Comparison of ENCODE assay signal across 2 cellular contexts in the genomic region with DNA sequence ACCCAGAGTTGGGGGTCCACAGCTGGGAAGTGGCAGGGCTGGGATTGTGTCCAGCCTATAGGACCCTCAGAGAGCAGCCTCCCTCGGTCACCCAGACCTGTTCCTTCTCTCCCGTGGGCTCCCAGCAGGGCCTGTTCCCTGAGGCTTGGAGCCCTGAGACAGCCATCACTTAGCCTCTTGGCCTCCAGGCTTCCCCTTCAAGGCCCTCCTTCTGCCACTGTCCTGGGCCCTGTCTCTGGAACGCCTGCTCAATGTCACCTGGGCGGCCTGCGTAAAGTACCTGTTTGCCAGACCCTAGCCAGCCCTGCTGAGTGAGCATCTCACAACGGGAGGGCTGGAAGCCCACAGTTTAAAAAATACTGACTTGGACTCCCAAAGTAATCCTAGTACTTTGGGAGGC.
TF ChIP-seq lines count a peak whose summit lies in the region.

No MANE protein-coding gene starts in this region.

TF ChIP-seq in GM12878, 131 proteins besides CTCF, POLR2A, EP300 and RAD21 (continues in another document):
- TF ChIP-seq FOXK2 (IDR thresholded peaks at IDR 0.05) (no peak), EGR1 (IDR thresholded peaks at IDR 0.05; ENCODE audit: borderline replicate concordance in 1 of 2, low read depth in 2 of 2, low read length in 2 of 2) (no peak), MEF2B (IDR thresholded peaks at IDR 0.05; ENCODE audit: partially characterized antibody, poor library complexity, severe bottlenecking) (no peak), CREM (IDR thresholded peaks at IDR 0.05; ENCODE audit: low read depth) (no peak)
- TF ChIP-seq, protein P1, sequence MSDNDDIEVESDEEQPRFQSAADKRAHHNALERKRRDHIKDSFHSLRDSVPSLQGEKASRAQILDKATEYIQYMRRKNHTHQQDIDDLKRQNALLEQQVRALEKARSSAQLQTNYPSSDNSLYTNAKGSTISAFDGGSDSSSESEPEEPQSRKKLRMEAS (IDR thresholded peaks at IDR 0.05; ENCODE audit: low read depth, low read length): no peak
- TF ChIP-seq, protein P2, sequence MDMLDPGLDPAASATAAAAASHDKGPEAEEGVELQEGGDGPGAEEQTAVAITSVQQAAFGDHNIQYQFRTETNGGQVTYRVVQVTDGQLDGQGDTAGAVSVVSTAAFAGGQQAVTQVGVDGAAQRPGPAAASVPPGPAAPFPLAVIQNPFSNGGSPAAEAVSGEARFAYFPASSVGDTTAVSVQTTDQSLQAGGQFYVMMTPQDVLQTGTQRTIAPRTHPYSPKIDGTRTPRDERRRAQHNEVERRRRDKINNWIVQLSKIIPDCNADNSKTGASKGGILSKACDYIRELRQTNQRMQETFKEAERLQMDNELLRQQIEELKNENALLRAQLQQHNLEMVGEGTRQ (IDR thresholded peaks at IDR 0.05; ENCODE audit: borderline replicate concordance, low read depth, low read length): no peak
- TF ChIP-seq, protein P3, sequence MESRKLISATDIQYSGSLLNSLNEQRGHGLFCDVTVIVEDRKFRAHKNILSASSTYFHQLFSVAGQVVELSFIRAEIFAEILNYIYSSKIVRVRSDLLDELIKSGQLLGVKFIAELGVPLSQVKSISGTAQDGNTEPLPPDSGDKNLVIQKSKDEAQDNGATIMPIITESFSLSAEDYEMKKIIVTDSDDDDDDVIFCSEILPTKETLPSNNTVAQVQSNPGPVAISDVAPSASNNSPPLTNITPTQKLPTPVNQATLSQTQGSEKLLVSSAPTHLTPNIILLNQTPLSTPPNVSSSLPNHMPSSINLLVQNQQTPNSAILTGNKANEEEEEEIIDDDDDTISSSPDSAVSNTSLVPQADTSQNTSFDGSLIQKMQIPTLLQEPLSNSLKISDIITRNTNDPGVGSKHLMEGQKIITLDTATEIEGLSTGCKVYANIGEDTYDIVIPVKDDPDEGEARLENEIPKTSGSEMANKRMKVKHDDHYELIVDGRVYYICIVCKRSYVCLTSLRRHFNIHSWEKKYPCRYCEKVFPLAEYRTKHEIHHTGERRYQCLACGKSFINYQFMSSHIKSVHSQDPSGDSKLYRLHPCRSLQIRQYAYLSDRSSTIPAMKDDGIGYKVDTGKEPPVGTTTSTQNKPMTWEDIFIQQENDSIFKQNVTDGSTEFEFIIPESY (IDR thresholded peaks at IDR 0.05): no peak
- TF ChIP-seq, protein P4, sequence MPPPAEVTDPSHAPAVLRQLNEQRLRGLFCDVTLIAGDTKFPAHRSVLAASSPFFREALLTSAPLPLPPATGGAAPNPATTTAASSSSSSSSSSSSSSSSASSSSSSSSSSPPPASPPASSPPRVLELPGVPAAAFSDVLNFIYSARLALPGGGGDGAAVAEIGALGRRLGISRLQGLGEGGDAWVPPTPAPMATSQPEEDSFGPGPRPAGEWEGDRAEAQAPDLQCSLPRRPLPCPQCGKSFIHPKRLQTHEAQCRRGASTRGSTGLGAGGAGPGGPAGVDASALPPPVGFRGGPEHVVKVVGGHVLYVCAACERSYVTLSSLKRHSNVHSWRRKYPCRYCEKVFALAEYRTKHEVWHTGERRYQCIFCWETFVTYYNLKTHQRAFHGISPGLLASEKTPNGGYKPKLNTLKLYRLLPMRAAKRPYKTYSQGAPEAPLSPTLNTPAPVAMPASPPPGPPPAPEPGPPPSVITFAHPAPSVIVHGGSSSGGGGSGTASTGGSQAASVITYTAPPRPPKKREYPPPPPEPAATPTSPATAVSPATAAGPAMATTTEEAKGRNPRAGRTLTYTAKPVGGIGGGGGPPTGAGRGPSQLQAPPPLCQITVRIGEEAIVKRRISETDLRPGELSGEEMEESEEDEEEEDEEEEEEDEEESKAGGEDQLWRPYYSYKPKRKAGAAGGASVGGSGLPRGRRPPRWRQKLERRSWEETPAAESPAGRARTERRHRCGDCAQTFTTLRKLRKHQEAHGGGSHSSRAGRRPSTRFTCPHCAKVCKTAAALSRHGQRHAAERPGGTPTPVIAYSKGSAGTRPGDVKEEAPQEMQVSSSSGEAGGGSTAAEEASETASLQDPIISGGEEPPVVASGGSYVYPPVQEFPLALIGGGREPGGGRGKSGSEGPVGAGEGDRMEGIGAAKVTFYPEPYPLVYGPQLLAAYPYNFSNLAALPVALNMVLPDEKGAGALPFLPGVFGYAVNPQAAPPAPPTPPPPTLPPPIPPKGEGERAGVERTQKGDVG (CRISPR knock-in tag; IDR thresholded peaks at IDR 0.05): no peak
- TF ChIP-seq, protein P5, sequence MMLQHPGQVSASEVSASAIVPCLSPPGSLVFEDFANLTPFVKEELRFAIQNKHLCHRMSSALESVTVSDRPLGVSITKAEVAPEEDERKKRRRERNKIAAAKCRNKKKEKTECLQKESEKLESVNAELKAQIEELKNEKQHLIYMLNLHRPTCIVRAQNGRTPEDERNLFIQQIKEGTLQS (IDR thresholded peaks at IDR 0.05; ENCODE audit: borderline replicate concordance, extremely low read depth, low read depth, low read length): no peak
- TF ChIP-seq, protein P6, sequence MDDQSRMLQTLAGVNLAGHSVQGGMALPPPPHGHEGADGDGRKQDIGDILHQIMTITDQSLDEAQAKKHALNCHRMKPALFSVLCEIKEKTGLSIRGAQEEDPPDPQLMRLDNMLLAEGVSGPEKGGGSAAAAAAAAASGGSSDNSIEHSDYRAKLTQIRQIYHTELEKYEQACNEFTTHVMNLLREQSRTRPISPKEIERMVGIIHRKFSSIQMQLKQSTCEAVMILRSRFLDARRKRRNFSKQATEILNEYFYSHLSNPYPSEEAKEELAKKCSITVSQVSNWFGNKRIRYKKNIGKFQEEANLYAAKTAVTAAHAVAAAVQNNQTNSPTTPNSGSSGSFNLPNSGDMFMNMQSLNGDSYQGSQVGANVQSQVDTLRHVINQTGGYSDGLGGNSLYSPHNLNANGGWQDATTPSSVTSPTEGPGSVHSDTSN (IDR thresholded peaks at IDR 0.05; ENCODE audit: insufficient replicate concordance, low read depth, low read length): no peak

TF ChIP-seq in SK-N-SH treated with all-trans-retinoic acid at 6 μM for 48 hours, 23 proteins besides CTCF, POLR2A, EP300 and RAD21:
- no peak for TF ChIP-seq SNAI2 (CRISPR knock-in tag; IDR thresholded peaks at IDR 0.05)
- no peak for TF ChIP-seq ZNF70 (CRISPR knock-in tag; IDR thresholded peaks at IDR 0.05)
- no peak for TF ChIP-seq CSDC2 (CRISPR knock-in tag; IDR thresholded peaks at IDR 0.05)
- no peak for TF ChIP-seq GLIS3 (CRISPR knock-in tag; IDR thresholded peaks at IDR 0.05)
- TF ChIP-seq ESRRG (CRISPR knock-in tag; IDR thresholded peaks at IDR 0.05): no peak
- no peak for TF ChIP-seq PPARA (CRISPR knock-in tag; IDR thresholded peaks at IDR 0.05; ENCODE audit: borderline replicate concordance)
- TF ChIP-seq, protein P7, sequence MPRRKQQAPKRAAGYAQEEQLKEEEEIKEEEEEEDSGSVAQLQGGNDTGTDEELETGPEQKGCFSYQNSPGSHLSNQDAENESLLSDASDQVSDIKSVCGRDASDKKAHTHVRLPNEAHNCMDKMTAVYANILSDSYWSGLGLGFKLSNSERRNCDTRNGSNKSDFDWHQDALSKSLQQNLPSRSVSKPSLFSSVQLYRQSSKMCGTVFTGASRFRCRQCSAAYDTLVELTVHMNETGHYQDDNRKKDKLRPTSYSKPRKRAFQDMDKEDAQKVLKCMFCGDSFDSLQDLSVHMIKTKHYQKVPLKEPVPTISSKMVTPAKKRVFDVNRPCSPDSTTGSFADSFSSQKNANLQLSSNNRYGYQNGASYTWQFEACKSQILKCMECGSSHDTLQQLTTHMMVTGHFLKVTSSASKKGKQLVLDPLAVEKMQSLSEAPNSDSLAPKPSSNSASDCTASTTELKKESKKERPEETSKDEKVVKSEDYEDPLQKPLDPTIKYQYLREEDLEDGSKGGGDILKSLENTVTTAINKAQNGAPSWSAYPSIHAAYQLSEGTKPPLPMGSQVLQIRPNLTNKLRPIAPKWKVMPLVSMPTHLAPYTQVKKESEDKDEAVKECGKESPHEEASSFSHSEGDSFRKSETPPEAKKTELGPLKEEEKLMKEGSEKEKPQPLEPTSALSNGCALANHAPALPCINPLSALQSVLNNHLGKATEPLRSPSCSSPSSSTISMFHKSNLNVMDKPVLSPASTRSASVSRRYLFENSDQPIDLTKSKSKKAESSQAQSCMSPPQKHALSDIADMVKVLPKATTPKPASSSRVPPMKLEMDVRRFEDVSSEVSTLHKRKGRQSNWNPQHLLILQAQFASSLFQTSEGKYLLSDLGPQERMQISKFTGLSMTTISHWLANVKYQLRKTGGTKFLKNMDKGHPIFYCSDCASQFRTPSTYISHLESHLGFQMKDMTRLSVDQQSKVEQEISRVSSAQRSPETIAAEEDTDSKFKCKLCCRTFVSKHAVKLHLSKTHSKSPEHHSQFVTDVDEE (CRISPR knock-in tag; IDR thresholded peaks at IDR 0.05): no peak
- TF ChIP-seq, protein P8, sequence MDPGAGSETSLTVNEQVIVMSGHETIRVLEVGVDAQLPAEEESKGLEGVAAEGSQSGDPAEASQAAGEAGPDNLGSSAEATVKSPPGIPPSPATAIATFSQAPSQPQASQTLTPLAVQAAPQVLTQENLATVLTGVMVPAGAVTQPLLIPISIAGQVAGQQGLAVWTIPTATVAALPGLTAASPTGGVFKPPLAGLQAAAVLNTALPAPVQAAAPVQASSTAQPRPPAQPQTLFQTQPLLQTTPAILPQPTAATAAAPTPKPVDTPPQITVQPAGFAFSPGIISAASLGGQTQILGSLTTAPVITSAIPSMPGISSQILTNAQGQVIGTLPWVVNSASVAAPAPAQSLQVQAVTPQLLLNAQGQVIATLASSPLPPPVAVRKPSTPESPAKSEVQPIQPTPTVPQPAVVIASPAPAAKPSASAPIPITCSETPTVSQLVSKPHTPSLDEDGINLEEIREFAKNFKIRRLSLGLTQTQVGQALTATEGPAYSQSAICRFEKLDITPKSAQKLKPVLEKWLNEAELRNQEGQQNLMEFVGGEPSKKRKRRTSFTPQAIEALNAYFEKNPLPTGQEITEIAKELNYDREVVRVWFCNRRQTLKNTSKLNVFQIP (CRISPR knock-in tag; IDR thresholded peaks at IDR 0.05; ENCODE audit: borderline replicate concordance, low read depth): no peak
- no peak for TF ChIP-seq TOX (CRISPR knock-in tag; IDR thresholded peaks at IDR 0.05; ENCODE audit: borderline replicate concordance)
- TF ChIP-seq RARB (CRISPR knock-in tag; IDR thresholded peaks at IDR 0.05): no peak
